21 cellular contexts compared by ENCODE assay signal in the genomic region with DNA sequence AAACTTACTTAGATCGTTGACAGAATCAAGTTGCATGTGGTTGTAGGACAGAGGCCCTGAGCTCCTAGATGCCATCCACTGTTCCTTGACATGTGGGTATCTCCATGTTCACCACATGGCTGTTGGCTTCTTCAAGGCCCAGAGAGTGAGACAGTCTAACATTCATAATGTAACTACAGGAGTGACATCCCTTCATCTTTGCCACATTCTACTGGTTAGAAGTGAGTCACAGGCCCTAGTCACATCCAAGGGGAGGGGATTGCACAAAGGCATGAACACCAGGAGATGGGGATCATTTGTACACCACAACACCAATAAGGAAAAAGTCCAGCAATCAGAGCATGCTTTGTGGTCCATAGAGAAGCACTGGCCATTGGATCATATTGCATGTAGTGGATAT. TPM values are rescaled to one million over a fixed set of nuclear protein-coding genes. Genes with fewer than 3 reads are reported as not detected.
DNase-seq lines count a peak whose midpoint lies in the region; ATAC-seq, FAIRE-seq and TF ChIP-seq lines count a peak whose summit lies in the region.
"Had no signal": no experiment of that assay in that cellular context is flagged by ENCODE, and none has a peak within 500 bp of the region (broad histone marks: within the 10 kb centered on the region; RNA-seq: fewer than 3 reads in every experiment).

No MANE protein-coding gene starts in this region.

- intact Hi-C loops in gastrocnemius medialis (cut with DNase I; ENCODE audit: low total_unique reads): no loop called here

- no peak overlapping the region for H3K27ac Mint-ChIP-seq in activated naive CD4-positive, alpha-beta T cell treated with anti-CD3 and anti-CD28 coated beads, Interleukin-2, amount 50 U/mL, for 72 hours
- H3K27ac Mint-ChIP-seq: B cell; CD8-positive, alpha-beta T cell; GM23338; HFFc6 had no signal

- H3K27me3 ChIP-seq in bronchial epithelial cell (ENCODE audit: control insufficient read depth, insufficient read depth, low read length) (no peaks in the 10 kb centered on the region), gastrocnemius medialis (no peaks in the 10 kb centered on the region)
- H3K27me3 ChIP-seq: BLaER1 treated with 17β-estradiol and CSF1 and Interleukin-3, amounts not matched to agents 10 nM and 100 nM had no signal

- H3K36me3 ChIP-seq in bronchial epithelial cell (ENCODE audit: control insufficient read depth, insufficient read depth, low read length): no peaks in the 10 kb centered on the region
- H3K36me3 ChIP-seq in gastrocnemius medialis: no peaks in the 10 kb centered on the region
- H3K36me3 ChIP-seq: BLaER1 treated with 17β-estradiol and CSF1 and Interleukin-3, amounts not matched to agents 10 nM and 100 nM had no signal

- peak; percentile 36 for FAIRE-seq in bronchial epithelial cell (lab: Jason Lieb, UNC)
- FAIRE-seq: GM12878, GM19239, H54 had no signal

- peaks cover 8 to 10% of the 10 kb centered on the region in 2 donors for H3K36me3 Mint-ChIP-seq in activated naive CD4-positive, alpha-beta T cell treated with anti-CD3 and anti-CD28 coated beads, Interleukin-2, amount 50 U/mL, for 72 hours
- H3K36me3 Mint-ChIP-seq: CD8-positive, alpha-beta T cell had no signal

- H3K4me1 ChIP-seq in gastrocnemius medialis: no peaks in the 10 kb centered on the region
- H3K4me1 ChIP-seq: BLaER1 treated with 17β-estradiol and CSF1 and Interleukin-3, amounts not matched to agents 10 nM and 100 nM had no signal

- H3K9me3 Mint-ChIP-seq in activated naive CD4-positive, alpha-beta T cell treated with anti-CD3 and anti-CD28 coated beads, Interleukin-2, amount 50 U/mL, for 72 hours: peaks cover 9 to 11% of the 10 kb centered on the region in 2 donors

- ATAC-seq in activated naive CD4-positive, alpha-beta T cell treated with anti-CD3 and anti-CD28 coated beads, Interleukin-2, amount 50 U/mL, for 72 hours: peak; percentile 51 to 55
- ATAC-seq in gastrocnemius medialis: no peak
- ATAC-seq: CD8-positive, alpha-beta T cell; GM12878; GM23338 had no signal

- in situ Hi-C loops in gastrocnemius medialis (cut with MboI; ENCODE audit: low sequenced_read_pairs in 4 of 4): no loop called here

- TF ChIP-seq POLR2A in gastrocnemius medialis (IDR thresholded peaks at IDR 0.05): no peak

- peaks cover 0 to 11% (median 0%) of the 10 kb centered on the region in 3 donors for H3K9me3 ChIP-seq in gastrocnemius medialis

- TF ChIP-seq CTCF in bronchial epithelial cell (IDR thresholded peaks at IDR 0.05; ENCODE audit: insufficient read depth, low read length, severe bottlenecking): no peak
- no peak for TF ChIP-seq CTCF in gastrocnemius medialis (IDR thresholded peaks at IDR 0.05 in 4 of 5, conservative IDR thresholded peaks at IDR 0.05 in 1 of 5)

- no peak for DNase-seq in activated naive CD4-positive, alpha-beta T cell treated with anti-CD3 and anti-CD28 coated beads, Interleukin-2, amount 50 U/mL, for 72 hours (ENCODE audit: low spot score in 2 of 2)
- no peak for DNase-seq in activated naive CD4-positive, alpha-beta T cell treated with Interleukin-2 at 50 U/mL for 16 hours
- DNase-seq in bronchial epithelial cell (ENCODE audit: low read depth): no peak
- peak; percentile 32 for DNase-seq in islet precursor cell
- no peak for DNase-seq in NCI-H1105 treated with DMSO at 0.1 percent for 48 hours (lab: John Stamatoyannopoulos, UW)
- DNase-seq in activated T-cell treated with anti-CD3 and anti-CD28 coated beads, Interleukin-2, amount 50 U/mL, for 48 hours: no peak
- no peak for DNase-seq in gastrocnemius medialis
- DNase-seq: Calu3, DMS79 treated with DMSO at 0.1 percent for 48 hours, EL, HCEC 1CT, HFFc6 had no signal

- H3K4me3 ChIP-seq in bronchial epithelial cell (ENCODE audit: low read depth, low read length) (no peak overlapping the region), gastrocnemius medialis (no peak overlapping the region)
- H3K4me3 ChIP-seq: BLaER1 treated with 17β-estradiol and CSF1 and Interleukin-3, amounts not matched to agents 10 nM and 100 nM; GM12878; GM23338 had no signal

- no peak overlapping the region for H3K27ac ChIP-seq in gastrocnemius medialis
- H3K27ac ChIP-seq: BLaER1 treated with 17β-estradiol and CSF1 and Interleukin-3, amounts not matched to agents 10 nM and 100 nM had no signal

RNA-seq across cellular contexts. Expression of a gene that starts 56.6 kb away (rescaled TPM):
- under 1 TPM in 1 of 2 donors, not detected in 1; 0.37 TPM for total RNA-seq in activated naive CD4-positive, alpha-beta T cell treated with anti-CD3 and anti-CD28 coated beads, Interleukin-2, amount 50 U/mL, for 72 hours
- total RNA-seq in bronchial epithelial cell: 0.13 and 0.26 TPM in 2 replicates
- total RNA-seq in gastrocnemius medialis: 10 to 100 TPM in 1 of 4 donors, 1 to 10 TPM in 3; 2.7 to 15.3 (median 5.9) TPM
- total RNA-seq: B cell; CD8-positive, alpha-beta T cell; G401; GM12878; HFFc6; HT-29 had no signal

Comparison
In these comparisons a context has a peak if more than half of its experiments do, and no peak if none do; other contexts are left out.
1. ATAC-seq: peak in activated naive CD4-positive, alpha-beta T cell treated with anti-CD3 and anti-CD28 coated beads, Interleukin-2, amount 50 U/mL, for 72 hours (2 of 2); none in gastrocnemius medialis (0 of 2).